1 cellular context compared by ENCODE assay signal in genomic region chr2:130842770-130843169, GRCh38.
TF ChIP-seq lines count a peak whose summit lies in the region.

No MANE protein-coding gene starts in this region.

TF ChIP-seq in GM12878, 131 proteins besides CTCF, POLR2A, EP300 and RAD21:
- TF ChIP-seq SP1 (IDR thresholded peaks at IDR 0.05; ENCODE audit: low read depth, low read length) (no peak), FOS (IDR thresholded peaks at IDR 0.05; ENCODE audit: borderline replicate concordance, extremely low read depth, insufficient read length) (no peak), BMI1 (IDR thresholded peaks at IDR 0.05; ENCODE audit: borderline replicate concordance) (no peak), ZNF24 (IDR thresholded peaks at IDR 0.05) (no peak), MXI1 (IDR thresholded peaks at IDR 0.05; ENCODE audit: low read depth, low read length) (no peak), FOXM1 (IDR thresholded peaks at IDR 0.05; ENCODE audit: low read depth, low read length) (no peak), ZBTB33 (IDR thresholded peaks at IDR 0.05) (no peak), CHD1 (IDR thresholded peaks at IDR 0.05; ENCODE audit: low read depth, low read length) (no peak), MAX (IDR thresholded peaks at IDR 0.05; ENCODE audit: low read depth, low read length) (no peak), RELA (IDR thresholded peaks at IDR 0.05; ENCODE audit: borderline replicate concordance, partially characterized antibody) (no peak), PML (IDR thresholded peaks at IDR 0.05; ENCODE audit: low read length) (no peak), HDGF (IDR thresholded peaks at IDR 0.05) (no peak), NFXL1 (IDR thresholded peaks at IDR 0.05; ENCODE audit: borderline replicate concordance) (no peak), TCF7 (IDR thresholded peaks at IDR 0.05; ENCODE audit: borderline replicate concordance) (no peak), CBX5 (IDR thresholded peaks at IDR 0.05; ENCODE audit: low read depth) (no peak), CHD2 (IDR thresholded peaks at IDR 0.05; ENCODE audit: borderline replicate concordance, low read depth, low read length) (no peak), KDM1A (IDR thresholded peaks at IDR 0.05; ENCODE audit: borderline replicate concordance) (no peak), CREB1 (IDR thresholded peaks at IDR 0.05; ENCODE audit: low read depth) (no peak), ZNF592 (IDR thresholded peaks at IDR 0.05) (no peak), ESRRA (IDR thresholded peaks at IDR 0.05; ENCODE audit: low read length) (no peak)
